In the genomic region with DNA sequence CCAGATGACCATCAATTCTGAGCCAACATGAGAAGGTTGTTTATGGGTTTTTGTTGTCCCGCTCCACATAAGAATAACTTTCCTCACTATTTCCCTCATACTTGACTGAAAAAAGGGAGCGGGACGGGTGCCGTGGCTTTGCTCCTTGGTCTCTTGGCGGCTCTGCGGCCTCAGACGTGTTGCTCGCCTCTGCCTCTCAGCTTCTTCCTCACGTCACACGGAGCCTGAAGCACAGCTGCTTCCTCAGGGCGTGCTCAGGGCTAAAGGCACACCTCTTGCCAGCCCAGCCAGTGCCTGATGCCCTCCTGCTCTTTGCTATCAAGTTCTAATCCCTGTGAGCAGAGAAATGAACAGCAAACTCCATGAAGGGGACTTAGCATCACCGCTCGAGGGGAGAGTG, we compare ENCODE assay signal across 14 cellular contexts. TPM values are rescaled to one million over a fixed set of nuclear protein-coding genes. Genes with fewer than 3 reads are reported as not detected.
DNase-seq lines count a peak whose midpoint lies in the region; ATAC-seq lines count a peak whose summit lies in the region.
"Had no signal": no experiment of that assay in that cellular context is flagged by ENCODE, and none has a peak within 500 bp of the region (broad histone marks: within the 10 kb centered on the region; RNA-seq: fewer than 3 reads in every experiment).

No MANE protein-coding gene starts in this region.

- H3K9me3 Mint-ChIP-seq in stimulated activated naive CD8-positive, alpha-beta T cell treated with anti-CD3 and anti-CD28 coated beads, Interleukin-15, Interleukin-2, amounts not matched to agents 100 ng/mL and 50 ng/mL, for 24 hours = no peaks in the 10 kb centered on the region
- no peaks in the 10 kb centered on the region for H3K9me3 Mint-ChIP-seq in activated naive CD8-positive, alpha-beta T cell treated with anti-CD3 and anti-CD28 coated beads for 36 hours

- H3K4me1 Mint-ChIP-seq in stimulated activated naive CD8-positive, alpha-beta T cell treated with anti-CD3 and anti-CD28 coated beads, Interleukin-15, Interleukin-2, amounts not matched to agents 100 ng/mL and 50 ng/mL, for 24 hours (ENCODE audit: low read depth) = peaks cover 34% of the 10 kb centered on the region
- peaks cover 20% of the 10 kb centered on the region for H3K4me1 Mint-ChIP-seq in activated naive CD8-positive, alpha-beta T cell treated with anti-CD3 and anti-CD28 coated beads for 36 hours

- H3K27me3 Mint-ChIP-seq in stimulated activated naive CD8-positive, alpha-beta T cell treated with anti-CD3 and anti-CD28 coated beads, Interleukin-15, Interleukin-2, amounts not matched to agents 100 ng/mL and 50 ng/mL, for 24 hours = peaks cover 18% of the 10 kb centered on the region
- peaks cover 30% of the 10 kb centered on the region for H3K27me3 Mint-ChIP-seq in activated naive CD8-positive, alpha-beta T cell treated with anti-CD3 and anti-CD28 coated beads for 36 hours

- H3K4me3 Mint-ChIP-seq in stimulated activated naive CD8-positive, alpha-beta T cell treated with anti-CD3 and anti-CD28 coated beads, Interleukin-15, Interleukin-2, amounts not matched to agents 100 ng/mL and 50 ng/mL, for 24 hours = peak overlapping the region; percentile 9
- H3K4me3 Mint-ChIP-seq in activated naive CD8-positive, alpha-beta T cell treated with anti-CD3 and anti-CD28 coated beads for 36 hours = peak overlapping the region; percentile 5

- H3K27ac Mint-ChIP-seq in stimulated activated naive CD8-positive, alpha-beta T cell treated with anti-CD3 and anti-CD28 coated beads, Interleukin-15, Interleukin-2, amounts not matched to agents 100 ng/mL and 50 ng/mL, for 24 hours = peak overlapping the region; percentile 0
- H3K27ac Mint-ChIP-seq in activated naive CD8-positive, alpha-beta T cell treated with anti-CD3 and anti-CD28 coated beads for 36 hours = no peak overlapping the region

- no peak for DNase-seq in stimulated activated naive CD8-positive, alpha-beta T cell treated with anti-CD3 and anti-CD28 coated beads, Interleukin-15, Interleukin-2, amounts not matched to agents 100 U/mL and 50 U/mL, for 24 hours
- DNase-seq in activated naive CD8-positive, alpha-beta T cell treated with anti-CD3 and anti-CD28 coated beads for 36 hours = peak; percentile 21
- peak; percentile 62 for DNase-seq in mesenteric fat pad (ENCODE audit: low spot score)
- DNase-seq: anterior cingulate cortex, NCI-H1417 treated with DMSO at 0.1 percent for 48 hours, NCI-H510A treated with DMSO at 0.1 percent for 48 hours, RPMI8226, SK-N-SH, T-helper 9 cell had no signal

- no peaks in the 10 kb centered on the region for H3K36me3 Mint-ChIP-seq in stimulated activated naive CD8-positive, alpha-beta T cell treated with anti-CD3 and anti-CD28 coated beads, Interleukin-15, Interleukin-2, amounts not matched to agents 100 ng/mL and 50 ng/mL, for 24 hours (ENCODE audit: low read depth)
- no peaks in the 10 kb centered on the region for H3K36me3 Mint-ChIP-seq in activated naive CD8-positive, alpha-beta T cell treated with anti-CD3 and anti-CD28 coated beads for 36 hours

- no peak for ATAC-seq in stimulated activated naive CD8-positive, alpha-beta T cell treated with anti-CD3 and anti-CD28 coated beads, Interleukin-15, Interleukin-2, amounts not matched to agents 100 U/mL and 50 U/mL, for 24 hours
- ATAC-seq in HG03571 (IDR thresholded peaks at IDR 0.05; ENCODE audit: unreplicated experiment) (no peak), HG02571 (IDR thresholded peaks at IDR 0.05; ENCODE audit: unreplicated experiment) (no peak), GM19467 (IDR thresholded peaks at IDR 0.05; ENCODE audit: unreplicated experiment) (no peak), HG03565 (IDR thresholded peaks at IDR 0.05; ENCODE audit: unreplicated experiment) (no peak)

RNA-seq across cellular contexts. Expression of gene ID2, which starts 17.9 kb away (rescaled TPM):
- total RNA-seq in activated naive CD8-positive, alpha-beta T cell treated with anti-CD3 and anti-CD28 coated beads for 36 hours = 10 to 100 TPM; 61.1 to 62.5 TPM
- 169 TPM for total RNA-seq in mesenteric fat pad
